ENCODE assay signal across 8 cellular contexts in genomic region chr7:100119075-100119700, GRCh38. TPM values are rescaled to one million over a fixed set of nuclear protein-coding genes. Genes with fewer than 3 reads are reported as not detected.
DNase-seq lines count a peak whose midpoint lies in the region; ATAC-seq, FAIRE-seq and TF ChIP-seq lines count a peak whose summit lies in the region.

Gene CNPY4 (plus strand): TSS chr7:100119634. CDS start chr7:100119745, 111 bp downstream.
Gene TAF6 (minus strand): TSS chr7:100119358. CDS start chr7:100114209, 5,149 bp downstream.

- POLR2A ChIA-PET in BJ (lab: Charles Lee): no interaction called here

- no peak for TF ChIP-seq CTCF in BJ (IDR thresholded peaks at IDR 0.05; ENCODE audit: insufficient read depth, low read depth, low read length)

- no peaks in the 10 kb centered on the region for H3K27me3 ChIP-seq in BJ (ENCODE audit: control insufficient read depth, insufficient read depth, low read length)

- H3K36me3 ChIP-seq in BJ (ENCODE audit: control insufficient read depth, insufficient read depth, low read length): peaks cover 5% of the 10 kb centered on the region

- ATAC-seq in HG03457 (IDR thresholded peaks at IDR 0.05; ENCODE audit: unreplicated experiment): peak; percentile 54

- peak; percentile 86 for FAIRE-seq in GM19239 (lab: Jason Lieb, UNC)

- CTCF ChIA-PET in BJ (lab: Yijun Ruan, JAX): no interaction called here

- H3K4me3 ChIP-seq in BJ (ENCODE audit: low read depth, low read length): peak within 1 kb of the TSS; percentile 78

- H3K27ac ChIP-seq in cingulate gyrus (ENCODE audit: low read depth, low read length): peak within 1 kb of the TSS; percentile 89

- DNase-seq in BJ (ENCODE audit: low read depth) (peak; percentile 68), GM19239 (ENCODE audit: insufficient read length, low spot score) (peak; percentile 97), NCI-H526 (lab: John Stamatoyannopoulos, UW) (peak; percentile 93 to 98), left kidney (ENCODE audit: low read depth, low spot score) (peak; percentile 98)
- peak; percentile 97 for DNase-seq in activated CD4-positive, alpha-beta T cell treated with anti-CD3 and anti-CD28 coated beads for 48 hours
- DNase-seq in stimulated activated CD4-positive, alpha-beta T cell treated with anti-CD3 and anti-CD28 coated beads, Interleukin-1b, Interleukin-23, amount 100 ng/mL, for 48 hours: peak; percentile 95

RNA-seq across cellular contexts. Expression of gene CNPY4, which starts in this region (rescaled TPM):
- 20.9 and 23.5 TPM in 2 replicates for polyA plus RNA-seq in BJ (2011; rRNA removed)
- polyA minus RNA-seq in BJ (2011; rRNA and poly(A)+ RNA removed): 6.5 and 10.8 TPM in 2 replicates

RNA-seq across cellular contexts. Expression of gene TAF6, which starts in this region (rescaled TPM):
- 18.2 and 39.5 TPM in 2 replicates for polyA plus RNA-seq in BJ (2011; rRNA removed)
- polyA minus RNA-seq in BJ (2011; rRNA and poly(A)+ RNA removed): 17.7 and 19.2 TPM in 2 replicates

Comparison
In these comparisons a context has a peak if more than half of its experiments do, and no peak if none do; other contexts are left out.
1. Peak in every context shown above with its lines: DNase-seq, ATAC-seq, H3K4me3 ChIP-seq and H3K27ac ChIP-seq.